In genomic region chr2:86199834-86200177, GRCh38 we compare ENCODE assay signal across 8 cellular contexts. TPM values are rescaled to one million over a fixed set of nuclear protein-coding genes. Genes with fewer than 3 reads are reported as not detected.
A peak's percentile ranks its signal among the peaks of the same experiment; 100 is the strongest.
DNase-seq lines count a peak whose midpoint lies in the region; TF ChIP-seq lines count a peak whose summit lies in the region.

No MANE protein-coding gene starts in this region.

- no peaks in the 10 kb centered on the region for H4K20me1 ChIP-seq in OCI-LY7 (ENCODE audit: insufficient read depth, low read length)

- peaks cover 72% of the 10 kb centered on the region for H3K79me2 ChIP-seq in OCI-LY7 (ENCODE audit: insufficient read depth, low read depth, low read length)

- BruUV-seq in Caco-2 (replicated peaks; lab: Mats Ljungman, UMichigan) (no TSS peak), OCI-LY7 (replicated peaks; lab: Mats Ljungman, UMichigan) (no TSS peak)

- H3K27ac Mint-ChIP-seq in Caco-2 (ENCODE audit: unreplicated experiment) (peak overlapping the region; percentile 94), osteocyte (ENCODE audit: unreplicated experiment) (peak overlapping the region; percentile 87)

- TF ChIP-seq CTCF in Caco-2 (IDR thresholded peaks at IDR 0.05; ENCODE audit: insufficient read depth in 1 of 2, low read depth in 1 of 2, low read length in 1 of 2, severe bottlenecking in 1 of 2, unreplicated experiment in 1 of 2) = no peak
- TF ChIP-seq CTCF in OCI-LY7 (conservative IDR thresholded peaks at IDR 0.05; ENCODE audit: low read length) = no peak
- TF ChIP-seq CTCF in epithelial cell of esophagus (IDR thresholded peaks at IDR 0.05; ENCODE audit: insufficient read depth, low read depth, low read length, missing control alignments) = no peak
- TF ChIP-seq CTCF in osteocyte (IDR thresholded peaks at IDR 0.05) = no peak

- DNase-seq in Caco-2 (no peak), OCI-LY7 (ENCODE audit: low spot score) (peak; percentile 26), epithelial cell of esophagus (ENCODE audit: low read depth) (no peak), osteocyte (ENCODE audit: extremely low spot score, unreplicated experiment) (no peak), ecto neural progenitor cell (ENCODE audit: low spot score) (no peak), NCI-H2029 treated with DMSO at 0.1 percent for 48 hours (lab: John Stamatoyannopoulos, UW) (no peak), SW 1271 (lab: John Stamatoyannopoulos, UW) (no peak)
- no peak for DNase-seq in stimulated activated CD4-positive, alpha-beta T cell treated with anti-CD3 and anti-CD28 coated beads, Interleukin-4, amount 100 ng/mL, for 24 hours

- CTCF ChIA-PET in Caco-2 (lab: Charles Lee) = no interaction called here
- CTCF ChIA-PET in OCI-LY7 (lab: Charles Lee; ENCODE audit: unreplicated experiment) = no interaction called here

- H3K4me3 Mint-ChIP-seq in Caco-2 (ENCODE audit: unreplicated experiment) (peak overlapping the region; percentile 88), osteocyte (ENCODE audit: unreplicated experiment) (peak overlapping the region; percentile 99)

- POLR2A ChIA-PET in Caco-2 (lab: Charles Lee) (no interaction called here), OCI-LY7 (lab: Charles Lee) (interaction anchor here (0.6 to 5.0 kb wide), 5 partner anchors 13 to 241 kb away, joined by 3 to 26 read pairs (median 4); partner anchors contain the start of genes KDM3A, POLR1A and PTCD3)

- H3K4me3 ChIP-seq in Caco-2 (ENCODE audit: low read depth, low read length) = peak overlapping the region; percentile 57
- peak overlapping the region; percentile 90 for H3K4me3 ChIP-seq in OCI-LY7 (ENCODE audit: low read depth, low read length, poor library complexity, severe bottlenecking)
- H3K4me3 ChIP-seq in epithelial cell of esophagus (ENCODE audit: low read length) = peak overlapping the region; percentile 67

- H3K4me1 Mint-ChIP-seq in Caco-2 (ENCODE audit: low read depth, unreplicated experiment) (peaks cover 23% of the 10 kb centered on the region), osteocyte (ENCODE audit: unreplicated experiment) (peaks cover 41% of the 10 kb centered on the region)

- H3K36me3 Mint-ChIP-seq in Caco-2 (ENCODE audit: insufficient read depth, unreplicated experiment) (peaks cover 34% of the 10 kb centered on the region), osteocyte (ENCODE audit: unreplicated experiment) (peaks cover 3% of the 10 kb centered on the region)

- H3K9me3 ChIP-seq in Caco-2 (no peaks in the 10 kb centered on the region), OCI-LY7 (ENCODE audit: low read length) (no peaks in the 10 kb centered on the region)

- no peaks in the 10 kb centered on the region for H3K27me3 Mint-ChIP-seq in Caco-2 (ENCODE audit: insufficient read depth, unreplicated experiment)
- H3K27me3 Mint-ChIP-seq in osteocyte (ENCODE audit: unreplicated experiment) = no peaks in the 10 kb centered on the region

- H3K9me3 Mint-ChIP-seq in Caco-2 (ENCODE audit: unreplicated experiment) (no peaks in the 10 kb centered on the region), osteocyte (ENCODE audit: unreplicated experiment) (no peaks in the 10 kb centered on the region)

- H3K36me3 ChIP-seq in Caco-2 (ENCODE audit: control insufficient read depth, insufficient read depth, low read length) (no peaks in the 10 kb centered on the region), OCI-LY7 (ENCODE audit: insufficient read depth, low read length) (peaks cover 10% of the 10 kb centered on the region; the same call in 1 of the 2 replicates)

- peak overlapping the region; percentile 73 for H3K27ac ChIP-seq in OCI-LY7 (ENCODE audit: low read depth, low read length, poor library complexity, severe bottlenecking)

- peak overlapping the region; percentile 82 for H3K4me2 ChIP-seq in OCI-LY7 (ENCODE audit: low read length)

- H3K4me1 ChIP-seq in Caco-2 (peaks cover 5% of the 10 kb centered on the region; the same call in 1 of the 2 replicates), OCI-LY7 (ENCODE audit: insufficient read depth, low read length, poor library complexity, severe bottlenecking) (peaks cover 60% of the 10 kb centered on the region)

- H3K27me3 ChIP-seq in Caco-2 (replicated peaks; ENCODE audit: control insufficient read depth, insufficient read depth, low read length) = no peaks in the 10 kb centered on the region

- intact Hi-C loops in Caco-2 (cut with micrococcal nuclease; ENCODE audit: unreplicated experiment) (loop anchor here (5.0 to 10.0 kb wide), 2 partner anchors 93 to 245 kb away; partner anchors contain the start of genes KDM3A, POLR1A and PTCD3), OCI-LY7 (cut with micrococcal nuclease; ENCODE audit: unreplicated experiment) (no loop called here)

- H3K9me2 ChIP-seq in OCI-LY7 (ENCODE audit: insufficient read depth, low read length) = no peaks in the 10 kb centered on the region

- peak overlapping the region; percentile 73 for H2AFZ ChIP-seq in OCI-LY7 (ENCODE audit: low read length)

RNA-seq across cellular contexts. Expression of gene MRPL35, which starts 0.5 kb away (rescaled TPM):
- total RNA-seq in Caco-2 (2022) (25.3 and 25.9 TPM in 2 replicates), OCI-LY7 (2022) (48.7 and 56.8 TPM in 2 replicates), osteocyte (27.1 and 27.5 TPM in 2 replicates)
- 26.8 and 26.9 TPM in 2 replicates for total RNA-seq in OCI-LY7 (2014; rRNA removed; shearing (Covaris generic))

RNA-seq across cellular contexts. Expression of gene IMMT, which starts 4.5 kb away (rescaled TPM):
- total RNA-seq in Caco-2 (2022) = 125 and 129 TPM in 2 replicates
- 77.3 and 82.1 TPM in 2 replicates for total RNA-seq in OCI-LY7 (2014; rRNA removed; shearing (Covaris generic))
- total RNA-seq in OCI-LY7 (2022) = 121 and 128 TPM in 2 replicates
- 79.9 and 81.8 TPM in 2 replicates for total RNA-seq in osteocyte
